ENCODE assay signal across 12 cellular contexts in genomic region chr20:3863317-3863716, GRCh38.
"Had no signal": no experiment of that assay in that cellular context is flagged by ENCODE, and none has a peak within 500 bp of the region (broad histone marks: within the 10 kb centered on the region; RNA-seq: fewer than 3 reads in every experiment).

No MANE protein-coding gene starts in this region.

- H3K4me3 Mint-ChIP-seq: activated CD8-positive, alpha-beta T cell treated with anti-CD3 and anti-CD28 coated beads, Interleukin-2, amount 10 ng/mL, durations not matched to agents 7 days and 5 days had no signal

- H3K9me3 ChIP-seq: colonic mucosa, gastroesophageal sphincter, neutrophil, transverse colon had no signal

- H3K27ac Mint-ChIP-seq: activated CD8-positive, alpha-beta T cell treated with anti-CD3 and anti-CD28 coated beads, Interleukin-2, amount 10 ng/mL, durations not matched to agents 7 days and 5 days had no signal

- H3K27ac ChIP-seq: colonic mucosa, gastroesophageal sphincter, neutrophil, transverse colon had no signal

- FAIRE-seq: astrocyte, small intestine had no signal

- DNase-seq: activated CD8-positive, alpha-beta memory T cell treated with anti-CD3 and anti-CD28 coated beads, Interleukin-2, amount 50 U/mL, for 48 hours; activated CD8-positive, alpha-beta T cell treated with anti-CD3 and anti-CD28 coated beads, Interleukin-2, amount 10 ng/mL, durations not matched to agents 7 days and 5 days; activated naive CD4-positive, alpha-beta T cell treated with Interleukin-2 at 50 U/mL for 16 hours; colonic mucosa; effector CD4-positive, alpha-beta T cell; posterior cingulate gyrus; small intestine; T-helper 9 cell; transverse colon had no signal

- H3K27me3 ChIP-seq: colonic mucosa, gastroesophageal sphincter, neutrophil, transverse colon had no signal

- ATAC-seq: activated CD8-positive, alpha-beta T cell treated with anti-CD3 and anti-CD28 coated beads, Interleukin-2, amount 10 ng/mL, durations not matched to agents 7 days and 5 days; gastroesophageal sphincter had no signal

- H3K4me3 ChIP-seq: colonic mucosa, gastroesophageal sphincter, transverse colon had no signal

- H3K4me1 ChIP-seq: colonic mucosa, gastroesophageal sphincter, transverse colon had no signal
